In genomic region chr2:24844023-24844685, GRCh38 we compare ENCODE assay signal across 21 cellular contexts.
"Had no signal": no experiment of that assay in that cellular context is flagged by ENCODE, and none has a peak within 500 bp of the region (broad histone marks: within the 10 kb centered on the region; RNA-seq: fewer than 3 reads in every experiment).

No MANE protein-coding gene starts in this region.

- DNase-seq: IMR-90, Karpas-422, KG1, MG63, NCI-H1092, NCI-H1105 treated with DMSO at 0.1 percent for 48 hours, NCI-H1417 treated with DMSO at 0.1 percent for 48 hours, NCI-H146, NCI-H1694 treated with DMSO at 0.1 percent for 48 hours, NCI-H1930, NCI-H2081, NCI-H2107, NCI-H2227 treated with DMSO at 0.1 percent for 48 hours, NCI-H524, NCI-H69, NCI-H774, RPMI8226, SHP77, SK-N-SH, SW 1271 had no signal

- H3K27me3 ChIP-seq: MG63 had no signal

- H3K9me3 ChIP-seq: MG63, SK-N-SH had no signal

- H3K4me3 ChIP-seq: MG63 had no signal

- H3K36me3 ChIP-seq: MG63 had no signal

- H3K9ac ChIP-seq: SK-N-SH had no signal

- FAIRE-seq: RCC 7860 had no signal
